Comparison of ENCODE assay signal across 8 cellular contexts in genomic region chr19:49486710-49487276, GRCh38. TPM values are rescaled to one million over a fixed set of nuclear protein-coding genes. Genes with fewer than 3 reads are reported as not detected.
DNase-seq lines count a peak whose midpoint lies in the region; TF ChIP-seq lines count a peak whose summit lies in the region.

No MANE protein-coding gene starts in this region.

- H3K23ac ChIP-seq in trophoblast cell (ENCODE audit: low read length), result no peak overlapping the region

- WGBS in endodermal cell (ENCODE audit: insufficient coverage in 1 of 2, insufficient read length in 1 of 2), 2 experiments, result 52 to 62% methylated on average over 8 to 21 of the region's 23 CpGs
- WGBS in trophoblast cell (ENCODE audit: extremely low coverage, insufficient coverage, insufficient read length), result no CpG with 5 or more reads among the region's 23 CpGs

- H3K27me3 Mint-ChIP-seq in Caco-2 (ENCODE audit: insufficient read depth, unreplicated experiment) (no peaks in the 10 kb centered on the region), endodermal cell (ENCODE audit: insufficient read depth) (no peaks in the 10 kb centered on the region)

- H3K4me2 ChIP-seq in trophoblast cell (ENCODE audit: low read length), result peak overlapping the region; percentile 41

- peak overlapping the region; percentile 90 for H4K12ac ChIP-seq in trophoblast cell (ENCODE audit: low read depth, low read length)

- peak overlapping the region; percentile 18 for H2BK5ac ChIP-seq in trophoblast cell (ENCODE audit: low read depth, low read length, poor library complexity)

- H3K27ac ChIP-seq in Peyer's patch, result peak overlapping the region; percentile 55 to 94 (median 74)
- H3K27ac ChIP-seq in endodermal cell (ENCODE audit: low read depth, low read length), result no peak overlapping the region
- peak overlapping the region; percentile 13 for H3K27ac ChIP-seq in trophoblast cell (ENCODE audit: low read depth, low read length)

- no peaks in the 10 kb centered on the region for H3K4me1 Mint-ChIP-seq in Caco-2 (ENCODE audit: low read depth, unreplicated experiment)
- H3K4me1 Mint-ChIP-seq in endodermal cell, result peaks cover 9% of the 10 kb centered on the region

- H4K91ac ChIP-seq in trophoblast cell (ENCODE audit: low read depth, low read length), result peak overlapping the region; percentile 75

- TF ChIP-seq CTCF in Caco-2 (IDR thresholded peaks at IDR 0.05; ENCODE audit: insufficient read depth in 1 of 2, low read depth in 1 of 2, low read length in 1 of 2, severe bottlenecking in 1 of 2, unreplicated experiment in 1 of 2), result peak in 1 of 2 experiments; percentile 28
- TF ChIP-seq CTCF in Peyer's patch (IDR thresholded peaks at IDR 0.05), result peak in 3 of 6 experiments; percentile 11 to 22 (median 18)
- TF ChIP-seq CTCF in endodermal cell (conservative IDR thresholded peaks at IDR 0.05), result peak; percentile 50
- TF ChIP-seq CTCF in BE2C (IDR thresholded peaks at IDR 0.05; ENCODE audit: low read depth, low read length), result no peak

- intact Hi-C loops in Caco-2 (cut with micrococcal nuclease; ENCODE audit: unreplicated experiment), result loop anchor here (1.0 kb wide), 2 partner anchors 10 to 33 kb away; partner anchors contain the start of genes ALDH16A1 and RPS11

- H3K79me1 ChIP-seq in trophoblast cell (ENCODE audit: low read length), result peaks cover 11% of the 10 kb centered on the region

- H3K18ac ChIP-seq in trophoblast cell (ENCODE audit: low read length), result no peak overlapping the region

- H2AFZ ChIP-seq in trophoblast cell (ENCODE audit: insufficient read depth, low read length, poor library complexity), result peak overlapping the region; percentile 20

- peaks cover 13% of the 10 kb centered on the region; the same call in 1 of the 2 replicates for H3K4me1 ChIP-seq in Caco-2
- peaks cover 0 to 26% (median 19%) of the 10 kb centered on the region in 4 donors for H3K4me1 ChIP-seq in Peyer's patch
- peaks cover 6% of the 10 kb centered on the region for H3K4me1 ChIP-seq in endodermal cell (ENCODE audit: control insufficient read depth, insufficient read depth, low read length)
- H3K4me1 ChIP-seq in trophoblast cell (ENCODE audit: control insufficient read depth in 1 of 2, insufficient read depth in 2 of 2, low read length in 2 of 2), result peaks cover 0 to 3% of the 10 kb centered on the region in 2 experiments
- H3K4me1 ChIP-seq in BE2C, result peaks cover 14% of the 10 kb centered on the region; the same call in 1 of the 2 replicates

- H3K27me3 ChIP-seq in Caco-2 (replicated peaks; ENCODE audit: control insufficient read depth, insufficient read depth, low read length) (no peaks in the 10 kb centered on the region), Peyer's patch (no peaks in the 10 kb centered on the region), endodermal cell (ENCODE audit: control insufficient read depth, insufficient read depth, low read length, poor library complexity, severe bottlenecking) (no peaks in the 10 kb centered on the region), trophoblast cell (ENCODE audit: insufficient read depth, low read length) (no peaks in the 10 kb centered on the region), BE2C (no peaks in the 10 kb centered on the region)

- H4K8ac ChIP-seq in trophoblast cell (ENCODE audit: low read depth, low read length), result peak overlapping the region; percentile 92

- H2BK12ac ChIP-seq in trophoblast cell (ENCODE audit: low read length), result no peak overlapping the region

- no TSS peak for BruUV-seq in Caco-2 (replicated peaks; lab: Mats Ljungman, UMichigan)

- H3K9me3 ChIP-seq in Caco-2, result no peaks in the 10 kb centered on the region
- H3K9me3 ChIP-seq in Peyer's patch, result no peaks in the 10 kb centered on the region
- no peaks in the 10 kb centered on the region for H3K9me3 ChIP-seq in endodermal cell (ENCODE audit: control insufficient read depth, low read length)
- H3K9me3 ChIP-seq in trophoblast cell (ENCODE audit: insufficient read depth, low read depth, low read length), result peaks cover 4% of the 10 kb centered on the region
- H3K9me3 ChIP-seq in BE2C, result no peaks in the 10 kb centered on the region

- peaks cover 50% of the 10 kb centered on the region for H3K36me3 Mint-ChIP-seq in Caco-2 (ENCODE audit: insufficient read depth, unreplicated experiment)
- H3K36me3 Mint-ChIP-seq in endodermal cell (ENCODE audit: low read depth), result peaks cover 42% of the 10 kb centered on the region

- DNase-seq in Caco-2, result no peak
- DNase-seq in Peyer's patch, result no peak
- DNase-seq in endodermal cell, result no peak
- DNase-seq in trophoblast cell, result no peak
- no peak for DNase-seq in NCI-H345 (lab: John Stamatoyannopoulos, UW)
- no peak for DNase-seq in BE2C
- DNase-seq in stimulated activated CD4-positive, alpha-beta T cell treated with anti-CD3 and anti-CD28 coated beads, Interleukin-15, amount 100 ng/mL, for 24 hours, result no peak
- no peak for DNase-seq in NCI-H1048 (lab: John Stamatoyannopoulos, UW)

- peak overlapping the region; percentile 88 for H2AK5ac ChIP-seq in trophoblast cell (ENCODE audit: low read length)

- peak overlapping the region; percentile 97 for H3K4me3 Mint-ChIP-seq in Caco-2 (ENCODE audit: unreplicated experiment)
- peak overlapping the region; percentile 99 for H3K4me3 Mint-ChIP-seq in endodermal cell

- H3K4me3 ChIP-seq in Caco-2 (ENCODE audit: low read depth, low read length) (peak overlapping the region; percentile 23), Peyer's patch (peak overlapping the region in 3 of 4 donors; percentile 25 to 95 (median 41)), endodermal cell (ENCODE audit: low read length) (no peak overlapping the region), trophoblast cell (ENCODE audit: low read depth, low read length) (no peak overlapping the region), BE2C (ENCODE audit: low read depth, low read length) (no peak overlapping the region)

- peak overlapping the region; percentile 17 for H3K4ac ChIP-seq in trophoblast cell (ENCODE audit: low read depth, low read length)

- H3K36me3 ChIP-seq in Caco-2 (ENCODE audit: control insufficient read depth, insufficient read depth, low read length) (peaks cover 8% of the 10 kb centered on the region), Peyer's patch (peaks cover 0 to 26% (median 0%) of the 10 kb centered on the region in 3 donors), endodermal cell (ENCODE audit: control insufficient read depth, insufficient read depth, low read length) (peaks cover 36% of the 10 kb centered on the region), trophoblast cell (ENCODE audit: control insufficient read depth in 1 of 2, insufficient read depth in 2 of 2, low read length in 2 of 2) (peaks cover 31 to 33% of the 10 kb centered on the region in 2 experiments), BE2C (peaks cover 43% of the 10 kb centered on the region)

- TF ChIP-seq POLR2A in Peyer's patch (IDR thresholded peaks at IDR 0.05), result no peak

- peak overlapping the region; percentile 46 for H3K14ac ChIP-seq in trophoblast cell (ENCODE audit: low read length)

- CTCF ChIA-PET in Caco-2 (lab: Charles Lee), result no interaction called here

- H3K27ac Mint-ChIP-seq in Caco-2 (ENCODE audit: unreplicated experiment), result peak overlapping the region; percentile 99
- H3K27ac Mint-ChIP-seq in endodermal cell, result no peak overlapping the region

- H3K79me2 ChIP-seq in trophoblast cell (ENCODE audit: control insufficient read depth, insufficient read depth, low read length, poor library complexity), result peaks cover 17% of the 10 kb centered on the region

- H3K9ac ChIP-seq in endodermal cell (ENCODE audit: extremely low read depth, low read length, poor library complexity, severe bottlenecking) (no peak overlapping the region), trophoblast cell (ENCODE audit: low read length) (peak overlapping the region; percentile 5)

- no peak overlapping the region for H2BK120ac ChIP-seq in trophoblast cell (ENCODE audit: insufficient read depth, low read length, poor library complexity)

- H3K9me3 Mint-ChIP-seq in Caco-2 (ENCODE audit: unreplicated experiment), result no peaks in the 10 kb centered on the region
- no peaks in the 10 kb centered on the region for H3K9me3 Mint-ChIP-seq in endodermal cell

- POLR2A ChIA-PET in Caco-2 (lab: Charles Lee), result no interaction called here

RNA-seq across cellular contexts. Expression of gene RPL13A, which starts 0.6 kb away (rescaled TPM):
- total RNA-seq in Caco-2 (2022), result 2,726 and 2,880 TPM in 2 replicates
- total RNA-seq in Peyer's patch, result 1,000 to 10,000 TPM; 1,523 to 3,539 (median 1,798) TPM
- total RNA-seq in endodermal cell, result 1,000 to 10,000 TPM; 2,434 to 3,023 TPM
- 2,455 TPM for polyA plus RNA-seq in endodermal cell (2013, experiment 1 of 2)
- polyA plus RNA-seq in endodermal cell (2013, experiment 2 of 2), result 2,303 TPM
- polyA plus RNA-seq in trophoblast cell (2013), result 4,404 and 4,537 TPM in 2 replicates
- polyA plus RNA-seq in BE2C (2012; ENCODE audit: insufficient read depth, insufficient read length, low read depth), result 1,267 TPM

RNA-seq across cellular contexts. Expression of gene RPS11, which starts 9.4 kb away (rescaled TPM):
- 2,065 and 2,191 TPM in 2 replicates for total RNA-seq in Caco-2 (2022)
- 1,000 to 10,000 TPM; 1,400 to 3,556 (median 1,785) TPM for total RNA-seq in Peyer's patch
- 1,000 to 10,000 TPM; 1,814 to 2,035 TPM for total RNA-seq in endodermal cell
- polyA plus RNA-seq in endodermal cell (2013, experiment 1 of 2), result 2,952 TPM
- 2,847 TPM for polyA plus RNA-seq in endodermal cell (2013, experiment 2 of 2)
- polyA plus RNA-seq in trophoblast cell (2013), result 3,613 and 3,657 TPM in 2 replicates
- polyA plus RNA-seq in BE2C (2012; ENCODE audit: insufficient read depth, insufficient read length, low read depth), result 2,730 TPM

RNA-seq across cellular contexts. Expression of gene FLT3LG, which starts 12.8 kb away (rescaled TPM):
- total RNA-seq in Caco-2 (2022), result 2.1 and 2.4 TPM in 2 replicates
- total RNA-seq in Peyer's patch, result 10 to 100 TPM in 1 of 4 donors, 1 to 10 TPM in 3; 2.8 to 22.3 (median 5.0) TPM
- 1 to 10 TPM in 1 of 2 donors, under 1 TPM in 1; 0.75 to 2.3 TPM for total RNA-seq in endodermal cell
- polyA plus RNA-seq in endodermal cell (2013, experiment 1 of 2), result 2.0 TPM
- 0.75 TPM for polyA plus RNA-seq in endodermal cell (2013, experiment 2 of 2)
- polyA plus RNA-seq in trophoblast cell (2013), result 0.29 and 0.55 TPM in 2 replicates
- polyA plus RNA-seq in BE2C (2012; ENCODE audit: insufficient read depth, insufficient read length, low read depth), result 1.7 TPM

RNA-seq across cellular contexts. Expression of gene FCGRT, which starts 25.7 kb away (rescaled TPM):
- total RNA-seq in Caco-2 (2022), result 135 and 136 TPM in 2 replicates
- total RNA-seq in Peyer's patch, result 100 to 1,000 TPM; 239 to 985 (median 837) TPM
- 10 to 100 TPM; 47.6 to 56.9 TPM for total RNA-seq in endodermal cell
- 28.7 TPM for polyA plus RNA-seq in endodermal cell (2013, experiment 1 of 2)
- 27.4 TPM for polyA plus RNA-seq in endodermal cell (2013, experiment 2 of 2)
- polyA plus RNA-seq in trophoblast cell (2013), result 35.6 and 38.5 TPM in 2 replicates
- polyA plus RNA-seq in BE2C (2012; ENCODE audit: insufficient read depth, insufficient read length, low read depth), result 8.4 TPM

RNA-seq across cellular contexts. Expression of gene ALDH16A1, which starts 33.8 kb away (rescaled TPM):
- 42.1 and 45.0 TPM in 2 replicates for total RNA-seq in Caco-2 (2022)
- total RNA-seq in Peyer's patch, result 10 to 100 TPM; 33.8 to 53.6 (median 49.1) TPM
- 10 to 100 TPM; 52.8 to 57.1 TPM for total RNA-seq in endodermal cell
- 27.4 TPM for polyA plus RNA-seq in endodermal cell (2013, experiment 1 of 2)
- polyA plus RNA-seq in endodermal cell (2013, experiment 2 of 2), result 32.6 TPM
- polyA plus RNA-seq in trophoblast cell (2013), result 14.8 and 16.7 TPM in 2 replicates
- 20.3 TPM for polyA plus RNA-seq in BE2C (2012; ENCODE audit: insufficient read depth, insufficient read length, low read depth)

Comparison
In these comparisons a context has a peak if more than half of its experiments do, and no peak if none do; other contexts are left out.
1. H3K4me3 ChIP-seq: peak in Caco-2 (single experiment) and Peyer's patch (3 of 4); none in endodermal cell (single experiment), trophoblast cell (single experiment) and BE2C (single experiment).